ENCODE assay signal across 9 cellular contexts in genomic region chr17:27241346-27241946, GRCh38. TPM values are rescaled to one million over a fixed set of nuclear protein-coding genes. Genes with fewer than 3 reads are reported as not detected.
DNase-seq lines count a peak whose midpoint lies in the region; ATAC-seq and TF ChIP-seq lines count a peak whose summit lies in the region.
"Had no signal": no experiment of that assay in that cellular context is flagged by ENCODE, and none has a peak within 500 bp of the region (broad histone marks: within the 10 kb centered on the region; RNA-seq: fewer than 3 reads in every experiment).

No MANE protein-coding gene starts in this region.

- H3K4me1 Mint-ChIP-seq in CD14-positive monocyte (peaks cover 92% of the 10 kb centered on the region), chondrocyte (ENCODE audit: low read depth) (peaks cover 31% of the 10 kb centered on the region)

- no peak for TF ChIP-seq POLR2A in ovary (IDR thresholded peaks at IDR 0.05)

- H3K27ac Mint-ChIP-seq in CD14-positive monocyte (peak overlapping the region; percentile 75 to 95 (median 87)), chondrocyte (ENCODE audit: unreplicated experiment) (no peak overlapping the region)

- TF ChIP-seq EP300 in ovary (IDR thresholded peaks at IDR 0.05), result no peak

- no peak overlapping the region for H3K4me3 ChIP-seq in ovary

- H3K4me1 ChIP-seq in foreskin keratinocyte (peaks cover 27% of the 10 kb centered on the region), ovary (ENCODE audit: insufficient read depth) (peaks cover 5% of the 10 kb centered on the region)

- H3K27ac ChIP-seq in foreskin keratinocyte (no peak overlapping the region), ovary (no peak overlapping the region)

- H3K27me3 ChIP-seq in foreskin keratinocyte (no peaks in the 10 kb centered on the region), ovary (no peaks in the 10 kb centered on the region)

- H3K9me3 ChIP-seq in ovary, result no peaks in the 10 kb centered on the region

- DNase-seq in CD14-positive monocyte (ENCODE audit: low spot score) (no peak), LHCN-M2 (ENCODE audit: low read depth) (peak; percentile 13), foreskin keratinocyte (peak; percentile 91 to 95), ovary (no peak), chondrocyte (ENCODE audit: low spot score) (no peak), NCI-H1092 (lab: John Stamatoyannopoulos, UW) (no peak)
- DNase-seq in activated CD8-positive, alpha-beta memory T cell treated with anti-CD3 and anti-CD28 coated beads for 24 hours, result no peak
- DNase-seq: activated T-cell treated with anti-CD3 and anti-CD28 coated beads, Interleukin-2, amount 50 U/mL, for 4 hours had no signal

- peaks cover 2 to 4% of the 10 kb centered on the region in 2 donors for H3K36me3 Mint-ChIP-seq in CD14-positive monocyte
- no peaks in the 10 kb centered on the region for H3K36me3 Mint-ChIP-seq in chondrocyte (ENCODE audit: low read depth)

- peaks cover 0 to 2% (median 0%) of the 10 kb centered on the region in 3 donors for H3K27me3 Mint-ChIP-seq in CD14-positive monocyte (ENCODE audit: low read depth in 3 of 3)
- H3K27me3 Mint-ChIP-seq in chondrocyte (ENCODE audit: low read depth), result no peaks in the 10 kb centered on the region

- H3K4me3 Mint-ChIP-seq in CD14-positive monocyte (no peak overlapping the region), chondrocyte (ENCODE audit: unreplicated experiment) (no peak overlapping the region)
- H3K4me3 Mint-ChIP-seq: activated T-cell treated with anti-CD3 and anti-CD28 coated beads, Interleukin-2, amount 50 U/mL, for 4 hours had no signal

- ATAC-seq in GM21381 (IDR thresholded peaks at IDR 0.05; ENCODE audit: unreplicated experiment) (peak; percentile 41), foreskin keratinocyte (peak; percentile 84)
- ATAC-seq: activated T-cell treated with anti-CD3 and anti-CD28 coated beads, Interleukin-2, amount 50 U/mL, for 4 hours had no signal

- H3K36me3 ChIP-seq in ovary, result no peaks in the 10 kb centered on the region

- WGBS in ovary, 3 donors, result 54 to 67% (median 61%) methylated on average over 5 of the region's 5 CpGs

- H3K9me3 Mint-ChIP-seq in CD14-positive monocyte (peaks cover 0 to 1% (median 0%) of the 10 kb centered on the region in 7 donors), chondrocyte (ENCODE audit: low read depth) (no peaks in the 10 kb centered on the region)
- H3K9me3 Mint-ChIP-seq: activated T-cell treated with anti-CD3 and anti-CD28 coated beads, Interleukin-2, amount 50 U/mL, for 4 hours had no signal

- intact Hi-C loops in CD14-positive monocyte (cut with micrococcal nuclease), result loop anchor here (5.0 to 10.0 kb wide), 2 partner anchors 51 to 393 kb away; partner anchors contain the start of genes LGALS9 (in 1 of the 2) and WSB1 (in 1 of the 2)
- intact Hi-C loops in ovary (cut with DNase I), result loop anchor here in 1 of 4 donors (10.0 kb wide), 1 partner anchor 53 kb away; the partner anchor contains the start of gene WSB1

- TF ChIP-seq CTCF in CD14-positive monocyte (IDR thresholded peaks at IDR 0.05) (no peak), foreskin keratinocyte (conservative IDR thresholded peaks at IDR 0.05) (no peak), ovary (IDR thresholded peaks at IDR 0.05) (no peak), chondrocyte (IDR thresholded peaks at IDR 0.05) (no peak)

RNA-seq across cellular contexts. Expression of gene WSB1, which starts 52.5 kb away (rescaled TPM):
- polyA plus RNA-seq in CD14-positive monocyte (100 to 1,000 TPM; 220 to 368 TPM), foreskin keratinocyte (11.6 and 14.1 TPM in 2 replicates), ovary (100 to 1,000 TPM in 1 of 2 donors, 10 to 100 TPM in 1; 88.9 to 136 TPM)
- total RNA-seq in LHCN-M2 (2014; rRNA removed) (75.1 and 82.6 TPM in 2 replicates), foreskin keratinocyte (41.5 and 44.3 TPM in 2 replicates), ovary (100 to 1,000 TPM; 135 to 214 (median 172) TPM), chondrocyte (110 to 218 TPM (median 205 TPM) in 3 replicates)
- polyA plus RNA-seq in LHCN-M2 (2012), result 21.3 TPM

Comparison
In these comparisons a context has a peak if more than half of its experiments do, and no peak if none do; other contexts are left out.
1. DNase-seq: peak in LHCN-M2 (single experiment) and foreskin keratinocyte (2 of 2); none in CD14-positive monocyte (single experiment), ovary (0 of 5), chondrocyte (single experiment), activated CD8-positive, alpha-beta memory T cell treated with anti-CD3 and anti-CD28 coated beads for 24 hours (single experiment) and NCI-H1092 (single experiment).